In genomic region chr20:60068509-60068908, GRCh38 we compare ENCODE assay signal across 8 cellular contexts.
"Had no signal": no experiment of that assay in that cellular context is flagged by ENCODE, and none has a peak within 500 bp of the region (broad histone marks: within the 10 kb centered on the region; RNA-seq: fewer than 3 reads in every experiment).

No MANE protein-coding gene starts in this region.

- DNase-seq: GM23248, GOT3, H7, HFFc6 had no signal

- H3K36me3 ChIP-seq: HAP-1 had no signal

- H3K9me3 Mint-ChIP-seq: HFFc6 had no signal

- H3K27ac Mint-ChIP-seq: HFFc6, IgD-negative memory B cell had no signal

- H3K4me3 Mint-ChIP-seq: HFFc6, IgD-negative memory B cell had no signal

- H3K9ac ChIP-seq: GM23248 had no signal

- H3K4me3 ChIP-seq: GM23248, HAP-1 had no signal

- H3K36me3 Mint-ChIP-seq: IgD-negative memory B cell had no signal

- H3K9me3 ChIP-seq: HAP-1 had no signal

- H3K4me1 Mint-ChIP-seq: IgD-negative memory B cell had no signal

- H3K27ac ChIP-seq: GM23248, HL-60 had no signal

- ATAC-seq: HCT116 had no signal

- H3K4me1 ChIP-seq: HAP-1 had no signal

- H3K27me3 Mint-ChIP-seq: IgD-negative memory B cell had no signal
